ENCODE assay signal across 19 cellular contexts in genomic region chr7:78396190-78396589, GRCh38.
A peak's percentile ranks its signal among the peaks of the same experiment; 100 is the strongest.
DNase-seq lines count a peak whose midpoint lies in the region; ATAC-seq and TF ChIP-seq lines count a peak whose summit lies in the region.
"Had no signal": no experiment of that assay in that cellular context is flagged by ENCODE, and none has a peak within 500 bp of the region (broad histone marks: within the 10 kb centered on the region; RNA-seq: fewer than 3 reads in every experiment).

No MANE protein-coding gene starts in this region.

- H3K9me3 ChIP-seq in heart left ventricle (no peaks in the 10 kb centered on the region), left ventricle myocardium inferior (replicated peaks) (no peaks in the 10 kb centered on the region), right cardiac atrium (ENCODE audit: control insufficient read depth, low read length) (no peaks in the 10 kb centered on the region), vagina (no peaks in the 10 kb centered on the region)

- no peaks in the 10 kb centered on the region for H3K36me3 ChIP-seq in heart left ventricle
- no peaks in the 10 kb centered on the region for H3K36me3 ChIP-seq in left ventricle myocardium inferior
- H3K36me3 ChIP-seq in vagina, result no peaks in the 10 kb centered on the region

- TF ChIP-seq POLR2A in heart left ventricle (IDR thresholded peaks at IDR 0.05), result no peak
- TF ChIP-seq POLR2A in vagina (IDR thresholded peaks at IDR 0.05), result no peak

- 44 to 48% (median 46%) methylated on average over 4 of the region's 4 CpGs for WGBS in heart left ventricle, 4 donors
- WGBS in right cardiac atrium, result 54% methylated on average over 4 of the region's 4 CpGs

- DNase-seq in Right ventricle myocardium inferior (ENCODE audit: missing footprints), result no peak
- no peak for DNase-seq in cardiac septum (ENCODE audit: low spot score)
- DNase-seq in heart left ventricle, result peak in 1 of 5 donors; percentile 8
- no peak for DNase-seq in left ventricle myocardium inferior
- DNase-seq in right cardiac atrium, result no peak
- no peak for DNase-seq in vagina (ENCODE audit: extremely low spot score in 2 of 2)
- no peak for DNase-seq in effector CD8-positive, alpha-beta T cell (lab: John Stamatoyannopoulos, UW)
- DNase-seq: 8988T; C1 segment of cervical spinal cord; Calu3; CD4-positive, alpha-beta memory T cell; COR-L47; DMS53; DMS79 treated with DMSO at 0.1 percent for 48 hours; GF-D8; H9 had no signal

- peak; percentile 81 for ATAC-seq in Right ventricle myocardium inferior
- ATAC-seq in heart left ventricle, result peak; percentile 86 to 92 (median 89)
- ATAC-seq in right cardiac atrium, result peak; percentile 75 to 79
- ATAC-seq in GM21786 (IDR thresholded peaks at IDR 0.05; ENCODE audit: unreplicated experiment), result no peak
- ATAC-seq: GM23338, HCT116 had no signal

- H3K27ac ChIP-seq in heart left ventricle (peak overlapping the region in 4 of 12 donors; percentile 1 to 69 (median 23)), left ventricle myocardium inferior (replicated peaks) (peak overlapping the region; percentile 43), right cardiac atrium (ENCODE audit: low read length) (no peak overlapping the region), vagina (no peak overlapping the region)

- H3K4me1 ChIP-seq in heart left ventricle, result peaks cover 0 to 17% (median 0%) of the 10 kb centered on the region in 12 donors
- peaks cover 24% of the 10 kb centered on the region for H3K4me1 ChIP-seq in left ventricle myocardium inferior
- H3K4me1 ChIP-seq in right cardiac atrium (ENCODE audit: control insufficient read depth, insufficient read depth, low read length), result no peaks in the 10 kb centered on the region
- no peaks in the 10 kb centered on the region for H3K4me1 ChIP-seq in vagina

- TF ChIP-seq CTCF in heart left ventricle (IDR thresholded peaks at IDR 0.05), result no peak
- TF ChIP-seq CTCF in left ventricle myocardium inferior (IDR thresholded peaks at IDR 0.05; ENCODE audit: borderline replicate concordance), result no peak
- no peak for TF ChIP-seq CTCF in vagina (IDR thresholded peaks at IDR 0.05)

- no peak overlapping the region for H3K4me3 ChIP-seq in heart left ventricle
- H3K4me3 ChIP-seq in left ventricle myocardium inferior, result no peak overlapping the region
- H3K4me3 ChIP-seq in right cardiac atrium (ENCODE audit: low read length), result no peak overlapping the region
- H3K4me3 ChIP-seq in vagina, result no peak overlapping the region
- H3K4me3 ChIP-seq: GM23338 had no signal

- H3K27me3 ChIP-seq in heart left ventricle, result no peaks in the 10 kb centered on the region
- H3K27me3 ChIP-seq in left ventricle myocardium inferior (ENCODE audit: low read depth), result no peaks in the 10 kb centered on the region
- no peaks in the 10 kb centered on the region for H3K27me3 ChIP-seq in right cardiac atrium (ENCODE audit: control insufficient read depth, insufficient read depth)
- no peaks in the 10 kb centered on the region for H3K27me3 ChIP-seq in vagina

- intact Hi-C loops in Right ventricle myocardium inferior (cut with DNase I) (no loop called here), cardiac septum (cut with DNase I) (no loop called here), heart left ventricle (cut with DNase I) (no loop called here), left ventricle myocardium inferior (cut with micrococcal nuclease) (no loop called here), right cardiac atrium (cut with DNase I) (no loop called here), vagina (cut with DNase I) (no loop called here)
